Comparison of ENCODE assay signal across 2 cellular contexts in the genomic region with DNA sequence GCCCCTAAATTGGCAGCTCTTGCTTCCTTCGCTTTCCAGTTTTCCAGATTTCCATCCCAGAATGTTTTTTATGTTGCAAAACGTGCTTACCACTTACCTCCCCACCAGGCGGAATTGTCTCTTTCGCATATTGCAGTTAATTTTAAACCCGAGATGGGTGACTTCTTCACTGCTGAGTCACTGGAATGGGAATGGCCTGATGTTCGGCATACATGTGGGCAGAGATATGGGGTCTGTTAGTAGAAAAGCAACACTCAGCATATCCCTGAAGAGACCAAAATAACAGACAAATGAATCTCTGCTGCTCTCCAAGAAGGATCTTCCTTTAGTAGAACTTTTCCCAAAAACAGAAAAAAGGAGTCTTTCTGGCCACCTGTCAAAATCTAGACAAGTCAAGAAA.
TF ChIP-seq lines count a peak whose summit lies in the region.

No MANE protein-coding gene starts in this region.

TF ChIP-seq in A549, 52 proteins besides CTCF, POLR2A, EP300 and RAD21 (continued from another document):
- TF ChIP-seq HOXB13 (CRISPR knock-in tag; IDR thresholded peaks at IDR 0.05; ENCODE audit: low read depth) (no peak), CHD4 (IDR thresholded peaks at IDR 0.05; ENCODE audit: borderline replicate concordance) (no peak)

TF ChIP-seq in K562, 482 proteins besides CTCF, POLR2A, EP300 and RAD21:
- TF ChIP-seq, protein P1, sequence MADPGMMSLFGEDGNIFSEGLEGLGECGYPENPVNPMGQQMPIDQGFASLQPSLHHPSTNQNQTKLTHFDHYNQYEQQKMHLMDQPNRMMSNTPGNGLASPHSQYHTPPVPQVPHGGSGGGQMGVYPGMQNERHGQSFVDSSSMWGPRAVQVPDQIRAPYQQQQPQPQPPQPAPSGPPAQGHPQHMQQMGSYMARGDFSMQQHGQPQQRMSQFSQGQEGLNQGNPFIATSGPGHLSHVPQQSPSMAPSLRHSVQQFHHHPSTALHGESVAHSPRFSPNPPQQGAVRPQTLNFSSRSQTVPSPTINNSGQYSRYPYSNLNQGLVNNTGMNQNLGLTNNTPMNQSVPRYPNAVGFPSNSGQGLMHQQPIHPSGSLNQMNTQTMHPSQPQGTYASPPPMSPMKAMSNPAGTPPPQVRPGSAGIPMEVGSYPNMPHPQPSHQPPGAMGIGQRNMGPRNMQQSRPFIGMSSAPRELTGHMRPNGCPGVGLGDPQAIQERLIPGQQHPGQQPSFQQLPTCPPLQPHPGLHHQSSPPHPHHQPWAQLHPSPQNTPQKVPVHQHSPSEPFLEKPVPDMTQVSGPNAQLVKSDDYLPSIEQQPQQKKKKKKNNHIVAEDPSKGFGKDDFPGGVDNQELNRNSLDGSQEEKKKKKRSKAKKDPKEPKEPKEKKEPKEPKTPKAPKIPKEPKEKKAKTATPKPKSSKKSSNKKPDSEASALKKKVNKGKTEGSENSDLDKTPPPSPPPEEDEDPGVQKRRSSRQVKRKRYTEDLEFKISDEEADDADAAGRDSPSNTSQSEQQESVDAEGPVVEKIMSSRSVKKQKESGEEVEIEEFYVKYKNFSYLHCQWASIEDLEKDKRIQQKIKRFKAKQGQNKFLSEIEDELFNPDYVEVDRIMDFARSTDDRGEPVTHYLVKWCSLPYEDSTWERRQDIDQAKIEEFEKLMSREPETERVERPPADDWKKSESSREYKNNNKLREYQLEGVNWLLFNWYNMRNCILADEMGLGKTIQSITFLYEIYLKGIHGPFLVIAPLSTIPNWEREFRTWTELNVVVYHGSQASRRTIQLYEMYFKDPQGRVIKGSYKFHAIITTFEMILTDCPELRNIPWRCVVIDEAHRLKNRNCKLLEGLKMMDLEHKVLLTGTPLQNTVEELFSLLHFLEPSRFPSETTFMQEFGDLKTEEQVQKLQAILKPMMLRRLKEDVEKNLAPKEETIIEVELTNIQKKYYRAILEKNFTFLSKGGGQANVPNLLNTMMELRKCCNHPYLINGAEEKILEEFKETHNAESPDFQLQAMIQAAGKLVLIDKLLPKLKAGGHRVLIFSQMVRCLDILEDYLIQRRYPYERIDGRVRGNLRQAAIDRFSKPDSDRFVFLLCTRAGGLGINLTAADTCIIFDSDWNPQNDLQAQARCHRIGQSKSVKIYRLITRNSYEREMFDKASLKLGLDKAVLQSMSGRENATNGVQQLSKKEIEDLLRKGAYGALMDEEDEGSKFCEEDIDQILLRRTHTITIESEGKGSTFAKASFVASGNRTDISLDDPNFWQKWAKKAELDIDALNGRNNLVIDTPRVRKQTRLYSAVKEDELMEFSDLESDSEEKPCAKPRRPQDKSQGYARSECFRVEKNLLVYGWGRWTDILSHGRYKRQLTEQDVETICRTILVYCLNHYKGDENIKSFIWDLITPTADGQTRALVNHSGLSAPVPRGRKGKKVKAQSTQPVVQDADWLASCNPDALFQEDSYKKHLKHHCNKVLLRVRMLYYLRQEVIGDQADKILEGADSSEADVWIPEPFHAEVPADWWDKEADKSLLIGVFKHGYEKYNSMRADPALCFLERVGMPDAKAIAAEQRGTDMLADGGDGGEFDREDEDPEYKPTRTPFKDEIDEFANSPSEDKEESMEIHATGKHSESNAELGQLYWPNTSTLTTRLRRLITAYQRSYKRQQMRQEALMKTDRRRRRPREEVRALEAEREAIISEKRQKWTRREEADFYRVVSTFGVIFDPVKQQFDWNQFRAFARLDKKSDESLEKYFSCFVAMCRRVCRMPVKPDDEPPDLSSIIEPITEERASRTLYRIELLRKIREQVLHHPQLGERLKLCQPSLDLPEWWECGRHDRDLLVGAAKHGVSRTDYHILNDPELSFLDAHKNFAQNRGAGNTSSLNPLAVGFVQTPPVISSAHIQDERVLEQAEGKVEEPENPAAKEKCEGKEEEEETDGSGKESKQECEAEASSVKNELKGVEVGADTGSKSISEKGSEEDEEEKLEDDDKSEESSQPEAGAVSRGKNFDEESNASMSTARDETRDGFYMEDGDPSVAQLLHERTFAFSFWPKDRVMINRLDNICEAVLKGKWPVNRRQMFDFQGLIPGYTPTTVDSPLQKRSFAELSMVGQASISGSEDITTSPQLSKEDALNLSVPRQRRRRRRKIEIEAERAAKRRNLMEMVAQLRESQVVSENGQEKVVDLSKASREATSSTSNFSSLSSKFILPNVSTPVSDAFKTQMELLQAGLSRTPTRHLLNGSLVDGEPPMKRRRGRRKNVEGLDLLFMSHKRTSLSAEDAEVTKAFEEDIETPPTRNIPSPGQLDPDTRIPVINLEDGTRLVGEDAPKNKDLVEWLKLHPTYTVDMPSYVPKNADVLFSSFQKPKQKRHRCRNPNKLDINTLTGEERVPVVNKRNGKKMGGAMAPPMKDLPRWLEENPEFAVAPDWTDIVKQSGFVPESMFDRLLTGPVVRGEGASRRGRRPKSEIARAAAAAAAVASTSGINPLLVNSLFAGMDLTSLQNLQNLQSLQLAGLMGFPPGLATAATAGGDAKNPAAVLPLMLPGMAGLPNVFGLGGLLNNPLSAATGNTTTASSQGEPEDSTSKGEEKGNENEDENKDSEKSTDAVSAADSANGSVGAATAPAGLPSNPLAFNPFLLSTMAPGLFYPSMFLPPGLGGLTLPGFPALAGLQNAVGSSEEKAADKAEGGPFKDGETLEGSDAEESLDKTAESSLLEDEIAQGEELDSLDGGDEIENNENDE (IDR thresholded peaks at IDR 0.05; ENCODE audit: low read depth, low read length): no peak
- 0 out of 2 replicates have a peak, but pooled peaks have one; percentile 17 for TF ChIP-seq ZNF316 (IDR thresholded peaks at IDR 0.05)
